In the genomic region with DNA sequence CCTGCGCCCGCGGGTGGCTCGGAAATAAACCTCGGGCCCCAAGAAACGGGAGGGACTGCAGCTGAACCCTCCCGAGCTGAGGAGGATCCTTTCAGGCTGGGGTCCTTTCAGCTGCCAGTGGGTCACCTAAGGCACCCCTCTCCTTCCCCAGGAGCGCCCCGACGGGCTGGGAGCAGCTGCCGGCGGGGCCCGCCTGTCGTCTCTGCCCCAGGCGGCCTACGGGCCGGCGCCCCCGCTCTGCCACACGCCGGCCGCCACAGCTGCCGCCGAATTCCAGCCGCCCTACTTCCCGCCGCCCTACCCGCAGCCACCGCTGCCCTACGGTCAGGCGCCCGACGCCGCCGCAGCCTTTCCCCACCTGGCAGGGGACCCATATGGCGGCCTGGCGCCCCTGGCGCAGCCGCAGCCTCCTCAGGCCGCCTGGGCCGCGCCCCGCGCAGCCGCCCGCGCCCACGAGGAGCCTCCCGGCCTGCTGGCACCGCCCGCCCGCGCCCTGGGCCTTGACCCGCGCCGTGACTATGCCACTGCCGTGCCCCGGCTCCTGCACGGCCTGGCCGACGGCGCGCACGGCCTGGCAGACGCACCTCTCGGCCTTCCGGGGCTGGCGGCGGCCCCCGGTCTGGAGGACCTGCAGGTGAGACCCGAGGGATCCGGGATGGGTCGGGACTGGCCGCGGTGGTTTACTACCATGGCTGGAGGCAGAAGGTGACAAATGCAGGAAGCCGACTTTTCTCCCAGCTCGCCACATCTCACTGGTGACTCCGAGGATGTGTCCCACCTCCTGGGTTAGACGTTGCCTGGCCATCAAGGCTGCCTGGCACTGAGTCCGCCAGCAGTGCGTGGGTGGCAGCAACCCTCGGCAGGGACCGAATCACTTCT, we compare ENCODE assay signal across 10 cellular contexts. TPM values are rescaled to one million over a fixed set of nuclear protein-coding genes. Genes with fewer than 3 reads are reported as not detected.
DNase-seq lines count a peak whose midpoint lies in the region; ATAC-seq and TF ChIP-seq lines count a peak whose summit lies in the region.
"Had no signal": no experiment of that assay in that cellular context is flagged by ENCODE, and none has a peak within 500 bp of the region (broad histone marks: within the 10 kb centered on the region; RNA-seq: fewer than 3 reads in every experiment).

No MANE protein-coding gene starts in this region.

- in situ Hi-C loops in astrocyte of the spinal cord (cut with HindIII; ENCODE audit: low sequenced_read_pairs), result no loop called here

- DNase-seq in GM03348 (ENCODE audit: low spot score) (peak; percentile 37), astrocyte of the spinal cord (ENCODE audit: low read depth, low spot score) (no peak), immature natural killer cell (no peak), sigmoid colon (no peak), inferior parietal cortex (ENCODE audit: extremely low spot score) (no peak), GM10266 (ENCODE audit: extremely low spot score) (no peak)
- DNase-seq in stimulated activated CD4-positive, alpha-beta T cell treated with anti-CD3 and anti-CD28 coated beads, Interleukin-2, amount 100 ng/mL, for 48 hours, result no peak
- DNase-seq: MM.1S had no signal

- H3K9me3 Mint-ChIP-seq in immature natural killer cell, result no peaks in the 10 kb centered on the region

- H3K4me1 ChIP-seq in sigmoid colon, result peaks cover 0 to 36% (median 32%) of the 10 kb centered on the region in 4 donors

- H3K36me3 Mint-ChIP-seq in immature natural killer cell, result peaks cover 0 to 14% (median 4%) of the 10 kb centered on the region in 3 donors

- WGBS in sigmoid colon, 2 donors, result 25 to 67% methylated on average over 83 of the region's 83 CpGs

- intact Hi-C loops in sigmoid colon (cut with DNase I), result no loop called here

- no peak for TF ChIP-seq EP300 in sigmoid colon (IDR thresholded peaks at IDR 0.05)

- no peaks in the 10 kb centered on the region for H3K36me3 ChIP-seq in sigmoid colon

- peak overlapping the region; percentile 18 to 64 (median 35) for H3K4me3 Mint-ChIP-seq in immature natural killer cell

- no peaks in the 10 kb centered on the region for H3K9me3 ChIP-seq in sigmoid colon
- H3K9me3 ChIP-seq: tibial nerve had no signal

- TF ChIP-seq POLR2A in sigmoid colon (IDR thresholded peaks at IDR 0.05), result no peak

- ATAC-seq in HG03520 (IDR thresholded peaks at IDR 0.05; ENCODE audit: unreplicated experiment), result no peak

- H3K4me3 ChIP-seq in astrocyte of the spinal cord (ENCODE audit: low read depth, low read length) (peak overlapping the region; percentile 43), sigmoid colon (peak overlapping the region in 3 of 4 donors; percentile 14 to 45 (median 44))

- H3K4me1 Mint-ChIP-seq in immature natural killer cell, result peaks cover 38 to 50% of the 10 kb centered on the region in 2 donors

- H3K27ac ChIP-seq in sigmoid colon, result no peak overlapping the region
- H3K27ac ChIP-seq: tibial nerve had no signal

- TF ChIP-seq CTCF in astrocyte of the spinal cord (IDR thresholded peaks at IDR 0.05; ENCODE audit: low read depth, low read length) (no peak), sigmoid colon (IDR thresholded peaks at IDR 0.05) (no peak), GM10266 (IDR thresholded peaks at IDR 0.05; ENCODE audit: control insufficient read depth, insufficient read depth, low read depth, missing control alignments) (no peak)

- peaks cover 5 to 12% (median 7%) of the 10 kb centered on the region in 3 donors for H3K27me3 Mint-ChIP-seq in immature natural killer cell (ENCODE audit: low read depth in 3 of 3)

- no peak overlapping the region for H3K27ac Mint-ChIP-seq in immature natural killer cell

- H3K27me3 ChIP-seq in sigmoid colon, result peaks cover 37 to 93% (median 73%) of the 10 kb centered on the region in 3 donors

RNA-seq across cellular contexts. Expression of a gene that starts 0.9 kb away (rescaled TPM):
- polyA plus RNA-seq in immature natural killer cell (1 to 10 TPM in 2 of 3 donors, not detected in 1; 1.3 to 1.8 TPM), sigmoid colon (1 to 10 TPM in 1 of 3 donors, not detected in 2; 1.2 TPM)
- 1 to 10 TPM in 1 of 4 donors, under 1 TPM in 3; 0.27 to 1.2 (median 0.46) TPM for total RNA-seq in sigmoid colon

RNA-seq across cellular contexts. Expression of a gene that starts 16.4 kb away (rescaled TPM):
- polyA plus RNA-seq in immature natural killer cell (1 to 10 TPM; 4.1 to 8.9 (median 4.9) TPM), sigmoid colon (10 to 100 TPM in 1 of 3 donors, 1 to 10 TPM in 2; 3.6 to 14.3 (median 4.2) TPM)
- total RNA-seq in sigmoid colon, result 10 to 100 TPM; 11.7 to 26.3 (median 14.3) TPM

RNA-seq across cellular contexts. Expression of a gene that starts 16.8 kb away (rescaled TPM):
- 10 to 100 TPM; 11.1 to 31.8 (median 19.1) TPM for polyA plus RNA-seq in immature natural killer cell
- 10 to 100 TPM; 24.8 to 50.4 (median 34.8) TPM for total RNA-seq in sigmoid colon
- 10 to 100 TPM in 2 of 3 donors, 1 to 10 TPM in 1; 8.3 to 36.9 (median 10.2) TPM for polyA plus RNA-seq in sigmoid colon
